1 cellular context compared by ENCODE assay signal in genomic region chr2:55965966-55966365, GRCh38.
TF ChIP-seq lines count a peak whose summit lies in the region.

No MANE protein-coding gene starts in this region.

TF ChIP-seq in WTC11, 78 proteins besides CTCF, POLR2A, EP300 and RAD21 (continued from another document):
- TF ChIP-seq FOXP4 (CRISPR knock-in tag; IDR thresholded peaks at IDR 0.05): no peak
- TF ChIP-seq GRHL2 (CRISPR knock-in tag; IDR thresholded peaks at IDR 0.05; ENCODE audit: insufficient replicate concordance, severe bottlenecking): no peak
- TF ChIP-seq ZNF671 (CRISPR knock-in tag; IDR thresholded peaks at IDR 0.05): no peak
- no peak for TF ChIP-seq IRF2 (CRISPR knock-in tag; IDR thresholded peaks at IDR 0.05; ENCODE audit: borderline replicate concordance, low read depth)
- TF ChIP-seq GABPB1 (CRISPR knock-in tag; IDR thresholded peaks at IDR 0.05): no peak
- TF ChIP-seq ARID4B (CRISPR knock-in tag; IDR thresholded peaks at IDR 0.05; ENCODE audit: borderline replicate concordance): no peak
- TF ChIP-seq SOX15 (CRISPR knock-in tag; IDR thresholded peaks at IDR 0.05): no peak
- TF ChIP-seq, protein P1, sequence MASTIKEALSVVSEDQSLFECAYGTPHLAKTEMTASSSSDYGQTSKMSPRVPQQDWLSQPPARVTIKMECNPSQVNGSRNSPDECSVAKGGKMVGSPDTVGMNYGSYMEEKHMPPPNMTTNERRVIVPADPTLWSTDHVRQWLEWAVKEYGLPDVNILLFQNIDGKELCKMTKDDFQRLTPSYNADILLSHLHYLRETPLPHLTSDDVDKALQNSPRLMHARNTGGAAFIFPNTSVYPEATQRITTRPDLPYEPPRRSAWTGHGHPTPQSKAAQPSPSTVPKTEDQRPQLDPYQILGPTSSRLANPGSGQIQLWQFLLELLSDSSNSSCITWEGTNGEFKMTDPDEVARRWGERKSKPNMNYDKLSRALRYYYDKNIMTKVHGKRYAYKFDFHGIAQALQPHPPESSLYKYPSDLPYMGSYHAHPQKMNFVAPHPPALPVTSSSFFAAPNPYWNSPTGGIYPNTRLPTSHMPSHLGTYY (CRISPR knock-in tag; IDR thresholded peaks at IDR 0.05): no peak
- no peak for TF ChIP-seq ZNF121 (CRISPR knock-in tag; IDR thresholded peaks at IDR 0.05)
- no peak for TF ChIP-seq NR1H2 (CRISPR knock-in tag; IDR thresholded peaks at IDR 0.05)
- no peak for TF ChIP-seq RELA (CRISPR knock-in tag; IDR thresholded peaks at IDR 0.05; ENCODE audit: borderline replicate concordance)
